ENCODE assay signal across 8 cellular contexts in genomic region chr1:146387750-146388469, GRCh38.
DNase-seq lines count a peak whose midpoint lies in the region; ATAC-seq and TF ChIP-seq lines count a peak whose summit lies in the region.
"Not testable (repeated sequence)": the region's sequence is repeated elsewhere in the genome, so short reads cannot be mapped to it uniquely, and the experiment has no call there.

No MANE protein-coding gene starts in this region.

- peaks cover 6 to 13% (median 9%) of the 10 kb centered on the region in 4 donors for H3K4me1 Mint-ChIP-seq in CD4-positive, alpha-beta memory T cell
- not testable (repeated sequence) for H3K4me1 Mint-ChIP-seq in mesothelial cell of epicardium; stimulated activated effector memory CD8-positive, alpha-beta T cell treated with anti-CD3 and anti-CD28 coated beads, Interleukin-12 subunit alpha, Interleukin-12 subunit beta, amount 100 ng/mL, for 72 hours

- not testable (repeated sequence) for H3K9me2 ChIP-seq in GM23248 (ENCODE audit: insufficient read depth); SK-N-SH

- not testable (repeated sequence) for H4K20me1 ChIP-seq in GM23248 (ENCODE audit: insufficient read depth); SK-N-SH (ENCODE audit: insufficient read depth)

- not testable (repeated sequence) for H3K4me1 ChIP-seq in CD4-positive, alpha-beta memory T cell (ENCODE audit: insufficient read depth, low read length); GM23248 (ENCODE audit: insufficient read depth); SK-N-SH (ENCODE audit: control insufficient read depth in 1 of 2, insufficient read depth in 2 of 2, low read depth in 1 of 2, low read length in 1 of 2)

- H3K9ac ChIP-seq in GM23248, result 0 out of 2 replicates have a peak overlapping the region, but pooled peaks have one; percentile 87
- peak overlapping the region; percentile 28; the same call in 1 of the 2 replicates for H3K9ac ChIP-seq in SK-N-SH

- not testable (repeated sequence) for H3K79me2 ChIP-seq in GM23248 (ENCODE audit: insufficient read depth); SK-N-SH (ENCODE audit: insufficient read depth)

- CTCF ChIA-PET in CD4-positive, alpha-beta memory T cell (lab: Charles Lee; ENCODE audit: partially characterized antibody); SK-N-SH (lab: Yijun Ruan, JAX): not testable (repeated sequence)

- peak overlapping the region in 1 of 2 donors; percentile 50 for H3K4me3 ChIP-seq in CD4-positive, alpha-beta memory T cell (ENCODE audit: low read length in 2 of 2)
- not testable (repeated sequence) for H3K4me3 ChIP-seq in GM23248; SK-N-SH (ENCODE audit: low read depth in 2 of 2, low read length in 1 of 2)

- DNase-seq in CD4-positive, alpha-beta memory T cell, result peak in 1 of 5 donors; percentile 22
- DNase-seq in GM23248, result peak; percentile 23
- DNase-seq in MV-4-11 (lab: John Stamatoyannopoulos, UW), result peak; percentile 60
- not testable (repeated sequence) for DNase-seq in SK-N-SH; mesothelial cell of epicardium (ENCODE audit: low spot score in 2 of 2, unreplicated experiment in 2 of 2)
- peak; percentile 40 for DNase-seq in activated naive CD4-positive, alpha-beta T cell treated with anti-CD3 and anti-CD28 coated beads, Interleukin-2, amount 50 U/mL, for 16 hours
- DNase-seq in epithelial cell of prostate (ENCODE audit: low read depth, low spot score), result peak; percentile 12
- peak in 1 of 2 donors; percentile 64 for DNase-seq in stimulated activated effector memory CD8-positive, alpha-beta T cell treated with anti-CD3 and anti-CD28 coated beads, Interleukin-12 subunit alpha, Interleukin-12 subunit beta, amount 100 ng/mL, for 72 hours (ENCODE audit: low spot score in 2 of 2)

- H3F3A ChIP-seq in GM23248 (ENCODE audit: insufficient read depth); SK-N-SH (replicated peaks; ENCODE audit: insufficient read depth): not testable (repeated sequence)

- peak overlapping the region; percentile 95 to 99 (median 97) for H3K4me3 Mint-ChIP-seq in CD4-positive, alpha-beta memory T cell
- H3K4me3 Mint-ChIP-seq in mesothelial cell of epicardium, result peak overlapping the region; percentile 93
- peak overlapping the region; percentile 88 for H3K4me3 Mint-ChIP-seq in stimulated activated effector memory CD8-positive, alpha-beta T cell treated with anti-CD3 and anti-CD28 coated beads, Interleukin-12 subunit alpha, Interleukin-12 subunit beta, amount 100 ng/mL, for 72 hours

- WGBS in GM23248 (ENCODE audit: low coverage in 1 of 2, low lambda C conversion rate in 2 of 2, missing lambda C conversion rate in 2 of 2), 2 experiments, result 18 to 24% methylated on average over 9 of the region's 10 CpGs
- whole genome bisulfite sequencing in SK-N-SH (ENCODE audit: low lambda C conversion rate), result 61% methylated on average over 9 of the region's 10 CpGs

- peak overlapping the region; percentile 97 to 100 (median 100) for H3K27ac Mint-ChIP-seq in CD4-positive, alpha-beta memory T cell
- peak overlapping the region; percentile 100 for H3K27ac Mint-ChIP-seq in mesothelial cell of epicardium
- peak overlapping the region; percentile 100 for H3K27ac Mint-ChIP-seq in stimulated activated effector memory CD8-positive, alpha-beta T cell treated with anti-CD3 and anti-CD28 coated beads, Interleukin-12 subunit alpha, Interleukin-12 subunit beta, amount 100 ng/mL, for 72 hours

- not testable (repeated sequence) for H3K36me3 ChIP-seq in CD4-positive, alpha-beta memory T cell (ENCODE audit: insufficient read depth, low read length); GM23248 (ENCODE audit: low read depth); SK-N-SH (replicated peaks in 1 of 2; ENCODE audit: control insufficient read depth in 1 of 2, insufficient read depth in 2 of 2, low read length in 1 of 2)

- H3K27me3 ChIP-seq in CD4-positive, alpha-beta memory T cell (ENCODE audit: insufficient read depth, low read length); GM23248 (replicated peaks; ENCODE audit: insufficient read depth); SK-N-SH (ENCODE audit: insufficient read depth): not testable (repeated sequence)

- not testable (repeated sequence) for H3K27me3 Mint-ChIP-seq in CD4-positive, alpha-beta memory T cell; mesothelial cell of epicardium (ENCODE audit: low read depth)

- not testable (repeated sequence) for TF ChIP-seq RAD21 in SK-N-SH (IDR thresholded peaks at IDR 0.05; ENCODE audit: low read length)

- not testable (repeated sequence) for ATAC-seq in stimulated activated effector memory CD8-positive, alpha-beta T cell treated with anti-CD3 and anti-CD28 coated beads, Interleukin-12 subunit alpha, Interleukin-12 subunit beta, amount 100 ng/mL, for 72 hours

- H2AFZ ChIP-seq in GM23248; SK-N-SH (ENCODE audit: low read depth): not testable (repeated sequence)

- intact Hi-C loops in CD4-positive, alpha-beta memory T cell (cut with micrococcal nuclease), result not testable (repeated sequence)

- not testable (repeated sequence) for TF ChIP-seq EP300 in SK-N-SH (IDR thresholded peaks at IDR 0.05; ENCODE audit: borderline replicate concordance in 1 of 2, low read depth in 1 of 2, low read length in 1 of 2)

- POLR2A ChIA-PET in CD4-positive, alpha-beta memory T cell (lab: Charles Lee; ENCODE audit: partially characterized antibody), result interaction anchor here (1.2 kb wide), 1 partner anchor 11 kb away, joined by 19 read pairs; no protein-coding TSS in a partner anchor
- POLR2A ChIA-PET in SK-N-SH (lab: Yijun Ruan, JAX), result interaction anchor here (1.0 to 1.3 kb wide), 5 partner anchors 10 to 696 kb away, joined by 3 to 36 read pairs (median 4); no protein-coding TSS in a partner anchor

- not testable (repeated sequence) for TF ChIP-seq CTCF in SK-N-SH (IDR thresholded peaks at IDR 0.05); mesothelial cell of epicardium (IDR thresholded peaks at IDR 0.05; ENCODE audit: unreplicated experiment)

- peak overlapping the region; percentile 74 for H3K27ac ChIP-seq in CD4-positive, alpha-beta memory T cell (ENCODE audit: low read depth, low read length)
- H3K27ac ChIP-seq in GM23248, result not testable (repeated sequence)
- H3K27ac ChIP-seq in SK-N-SH (ENCODE audit: low read depth in 2 of 2, low read length in 1 of 2) (peak overlapping the region; percentile 64 to 96; a peak in 3 of 4 replicates), epithelial cell of prostate (peak overlapping the region; percentile 88)

- H3K9me3 ChIP-seq in CD4-positive, alpha-beta memory T cell (ENCODE audit: control insufficient read depth in 1 of 2, low read length in 2 of 2); GM23248 (ENCODE audit: low read depth); SK-N-SH: not testable (repeated sequence)

- not testable (repeated sequence) for H3K4me2 ChIP-seq in GM23248 (ENCODE audit: unreplicated experiment)
- H3K4me2 ChIP-seq in SK-N-SH, result peak overlapping the region; percentile 78; the same call in 1 of the 2 replicates

- in situ Hi-C loops in GM23248 (cut with MboI), result not testable (repeated sequence)

- H3K9me3 Mint-ChIP-seq in CD4-positive, alpha-beta memory T cell; mesothelial cell of epicardium; stimulated activated effector memory CD8-positive, alpha-beta T cell treated with anti-CD3 and anti-CD28 coated beads, Interleukin-12 subunit alpha, Interleukin-12 subunit beta, amount 100 ng/mL, for 72 hours: not testable (repeated sequence)

- H3K36me3 Mint-ChIP-seq in CD4-positive, alpha-beta memory T cell; mesothelial cell of epicardium: not testable (repeated sequence)
- peaks cover 13% of the 10 kb centered on the region for H3K36me3 Mint-ChIP-seq in stimulated activated effector memory CD8-positive, alpha-beta T cell treated with anti-CD3 and anti-CD28 coated beads, Interleukin-12 subunit alpha, Interleukin-12 subunit beta, amount 100 ng/mL, for 72 hours
